In the genomic region with DNA sequence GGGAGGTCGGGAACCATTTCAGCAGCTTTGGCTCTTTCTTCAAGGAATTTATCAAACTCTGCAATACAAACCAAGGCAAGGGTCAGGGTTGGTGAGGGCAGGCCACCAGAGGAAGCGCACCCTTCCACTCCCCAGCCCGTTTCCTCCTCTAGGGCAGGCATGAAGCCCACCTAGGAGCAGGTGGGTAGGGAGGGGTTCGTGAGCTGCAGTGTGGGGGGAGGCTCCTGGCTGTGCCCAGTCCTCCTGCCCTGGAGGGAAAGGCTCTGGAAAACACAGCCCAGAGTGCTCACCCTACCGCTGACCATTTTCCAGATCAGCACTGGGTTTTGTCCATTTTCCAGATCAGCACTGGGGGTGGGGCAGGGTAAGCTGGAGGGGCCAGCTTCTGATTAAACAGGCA, we compare ENCODE assay signal across 20 cellular contexts. TPM values are rescaled to one million over a fixed set of nuclear protein-coding genes. Genes with fewer than 3 reads are reported as not detected.
DNase-seq lines count a peak whose midpoint lies in the region; ATAC-seq and TF ChIP-seq lines count a peak whose summit lies in the region.
"Had no signal": no experiment of that assay in that cellular context is flagged by ENCODE, and none has a peak within 500 bp of the region (broad histone marks: within the 10 kb centered on the region; RNA-seq: fewer than 3 reads in every experiment).

No MANE protein-coding gene starts in this region.

- intact Hi-C loops in activated CD4-positive, alpha-beta T cell treated with anti-CD3 and anti-CD28 coated beads for 36 hours (cut with DNase I, micrococcal nuclease) = no loop called here
- intact Hi-C loops in activated CD4-positive, alpha-beta memory T cell treated with anti-CD3 and anti-CD28 coated beads for 36 hours (cut with micrococcal nuclease) = loop anchor here (2.0 kb wide), 1 partner anchor 55 kb away; no protein-coding TSS in a partner anchor

- no peak overlapping the region for H3K4me3 Mint-ChIP-seq in activated CD4-positive, alpha-beta T cell treated with anti-CD3 and anti-CD28 coated beads for 36 hours
- H3K4me3 Mint-ChIP-seq in activated CD4-positive, alpha-beta memory T cell treated with anti-CD3 and anti-CD28 coated beads for 36 hours = no peak overlapping the region
- H3K4me3 Mint-ChIP-seq in immature natural killer cell = peak overlapping the region in 3 of 5 donors; percentile 13 to 36 (median 13)
- H3K4me3 Mint-ChIP-seq: B cell; stimulated activated effector memory CD8-positive, alpha-beta T cell treated with anti-CD3 and anti-CD28 coated beads, Interleukin-12 subunit alpha, Interleukin-12 subunit beta, amount 100 ng/mL, for 72 hours had no signal

- WGBS in suprapubic skin = 71% methylated on average over 4 of the region's 5 CpGs

- no peaks in the 10 kb centered on the region for H3K27me3 Mint-ChIP-seq in activated CD4-positive, alpha-beta T cell treated with anti-CD3 and anti-CD28 coated beads for 36 hours
- H3K27me3 Mint-ChIP-seq in activated CD4-positive, alpha-beta memory T cell treated with anti-CD3 and anti-CD28 coated beads for 36 hours = no peaks in the 10 kb centered on the region
- H3K27me3 Mint-ChIP-seq in immature natural killer cell (ENCODE audit: low read depth in 3 of 3) = peaks cover 0 to 21% (median 15%) of the 10 kb centered on the region in 3 donors
- H3K27me3 Mint-ChIP-seq: B cell had no signal

- no peak for TF ChIP-seq CTCF in suprapubic skin (IDR thresholded peaks at IDR 0.05)

- no peak for ATAC-seq in activated CD4-positive, alpha-beta T cell treated with anti-CD3 and anti-CD28 coated beads for 36 hours
- ATAC-seq in GM21529 (IDR thresholded peaks at IDR 0.05; ENCODE audit: unreplicated experiment) (no peak), GM19467 (IDR thresholded peaks at IDR 0.05; ENCODE audit: unreplicated experiment) (no peak)
- ATAC-seq: left lobe of liver; stimulated activated effector memory CD8-positive, alpha-beta T cell treated with anti-CD3 and anti-CD28 coated beads, Interleukin-12 subunit alpha, Interleukin-12 subunit beta, amount 100 ng/mL, for 72 hours had no signal

- peaks cover 52% of the 10 kb centered on the region for H3K4me1 Mint-ChIP-seq in activated CD4-positive, alpha-beta T cell treated with anti-CD3 and anti-CD28 coated beads for 36 hours
- peaks cover 51% of the 10 kb centered on the region for H3K4me1 Mint-ChIP-seq in activated CD4-positive, alpha-beta memory T cell treated with anti-CD3 and anti-CD28 coated beads for 36 hours (ENCODE audit: low read depth)
- H3K4me1 Mint-ChIP-seq in immature natural killer cell = peaks cover 52 to 57% of the 10 kb centered on the region in 2 donors

- CTCF ChIA-PET in activated CD4-positive, alpha-beta T cell treated with anti-CD3 and anti-CD28 coated beads for 36 hours (lab: Charles Lee) = interaction anchor here (0.7 to 2.7 kb wide), 6 partner anchors 9 to 167 kb away, joined by 3 to 10 read pairs (median 4); no protein-coding TSS in a partner anchor
- CTCF ChIA-PET in activated CD4-positive, alpha-beta memory T cell treated with anti-CD3 and anti-CD28 coated beads for 36 hours (lab: Charles Lee) = interaction anchor here (1.2 to 2.7 kb wide), 4 partner anchors 11 to 36 kb away, joined by 4 to 15 read pairs (median 7); partner anchors contain the start of gene SREBF1

- peaks cover 44% of the 10 kb centered on the region for H3K4me1 ChIP-seq in suprapubic skin

- POLR2A ChIA-PET in activated CD4-positive, alpha-beta T cell treated with anti-CD3 and anti-CD28 coated beads for 36 hours (lab: Charles Lee) = interaction anchor here (0.7 to 3.4 kb wide), 2 partner anchors 9 to 12 kb away, joined by 3 to 25 read pairs; no protein-coding TSS in a partner anchor
- POLR2A ChIA-PET in activated CD4-positive, alpha-beta memory T cell treated with anti-CD3 and anti-CD28 coated beads for 36 hours (lab: Charles Lee) = interaction anchor here (3.4 to 6.2 kb wide), 2 partner anchors 12 to 28 kb away, joined by 11 to 110 read pairs; partner anchors contain the start of gene SREBF1

- no peaks in the 10 kb centered on the region for H3K9me3 Mint-ChIP-seq in activated CD4-positive, alpha-beta T cell treated with anti-CD3 and anti-CD28 coated beads for 36 hours (ENCODE audit: low read depth)
- no peaks in the 10 kb centered on the region for H3K9me3 Mint-ChIP-seq in activated CD4-positive, alpha-beta memory T cell treated with anti-CD3 and anti-CD28 coated beads for 36 hours
- no peaks in the 10 kb centered on the region for H3K9me3 Mint-ChIP-seq in immature natural killer cell
- H3K9me3 Mint-ChIP-seq: stimulated activated effector memory CD8-positive, alpha-beta T cell treated with anti-CD3 and anti-CD28 coated beads, Interleukin-12 subunit alpha, Interleukin-12 subunit beta, amount 100 ng/mL, for 72 hours had no signal

- no peak for TF ChIP-seq EP300 in suprapubic skin (IDR thresholded peaks at IDR 0.05)

- H3K27me3 ChIP-seq in suprapubic skin = no peaks in the 10 kb centered on the region
- H3K27me3 ChIP-seq: right lobe of liver had no signal

- peak overlapping the region; percentile 27 for H3K27ac Mint-ChIP-seq in activated CD4-positive, alpha-beta T cell treated with anti-CD3 and anti-CD28 coated beads for 36 hours
- H3K27ac Mint-ChIP-seq in activated CD4-positive, alpha-beta memory T cell treated with anti-CD3 and anti-CD28 coated beads for 36 hours = peak overlapping the region; percentile 42
- H3K27ac Mint-ChIP-seq in immature natural killer cell = peak overlapping the region in 3 of 6 donors; percentile 13 to 71 (median 37)
- H3K27ac Mint-ChIP-seq: B cell had no signal

- H3K27ac ChIP-seq in suprapubic skin = peak overlapping the region; percentile 84
- H3K27ac ChIP-seq: right lobe of liver, VCaP had no signal

- TF ChIP-seq POLR2A in suprapubic skin (IDR thresholded peaks at IDR 0.05) = no peak

- peaks cover 6% of the 10 kb centered on the region for H3K36me3 Mint-ChIP-seq in activated CD4-positive, alpha-beta T cell treated with anti-CD3 and anti-CD28 coated beads for 36 hours (ENCODE audit: low read depth)
- no peaks in the 10 kb centered on the region for H3K36me3 Mint-ChIP-seq in activated CD4-positive, alpha-beta memory T cell treated with anti-CD3 and anti-CD28 coated beads for 36 hours
- H3K36me3 Mint-ChIP-seq in immature natural killer cell = no peaks in the 10 kb centered on the region

- H3K36me3 ChIP-seq in suprapubic skin = peaks cover 29% of the 10 kb centered on the region
- H3K36me3 ChIP-seq: right lobe of liver had no signal

- no peak overlapping the region for H3K4me3 ChIP-seq in suprapubic skin
- H3K4me3 ChIP-seq: right lobe of liver had no signal

- DNase-seq in activated CD4-positive, alpha-beta T cell treated with anti-CD3 and anti-CD28 coated beads for 36 hours = no peak
- DNase-seq in activated CD4-positive, alpha-beta T cell treated with anti-CD3 and anti-CD28 coated beads, Interleukin-2, amount 50 U/mL, for 1 hour = no peak
- no peak for DNase-seq in activated CD4-positive, alpha-beta memory T cell treated with anti-CD3 and anti-CD28 coated beads for 36 hours
- no peak for DNase-seq in immature natural killer cell
- DNase-seq in suprapubic skin (ENCODE audit: low spot score in 2 of 2) = no peak
- no peak for DNase-seq in EL
- DNase-seq: aorta; effector memory CD4-positive, alpha-beta T cell; glutamatergic neuron; NCI-H1105; NCI-H2107; NCI-H526; occipital lobe; right lobe of liver had no signal

- H3K9me3 ChIP-seq in suprapubic skin = no peaks in the 10 kb centered on the region
- H3K9me3 ChIP-seq: right lobe of liver had no signal

RNA-seq across cellular contexts. Expression of gene SREBF1, which starts 10.9 kb away (rescaled TPM):
- 10 to 100 TPM; 87.6 to 97.2 TPM for total RNA-seq in activated CD4-positive, alpha-beta T cell treated with anti-CD3 and anti-CD28 coated beads for 36 hours
- total RNA-seq in activated CD4-positive, alpha-beta memory T cell treated with anti-CD3 and anti-CD28 coated beads for 36 hours = 100 to 1,000 TPM in 1 of 2 experiments, 10 to 100 TPM in 1; 93.7 to 106 TPM
- polyA plus RNA-seq in immature natural killer cell = 10 to 100 TPM in 1 of 3 donors, 1 to 10 TPM in 2; 2.9 to 13.4 (median 4.4) TPM
- 100 to 1,000 TPM in 2 of 4 donors, 10 to 100 TPM in 2; 78.1 to 124 (median 91.7) TPM for total RNA-seq in suprapubic skin

Comparison
In these comparisons a context has a peak if more than half of its experiments do, and no peak if none do; other contexts are left out.
1. H3K4me3 Mint-ChIP-seq: peak in immature natural killer cell (3 of 5); none in activated CD4-positive, alpha-beta T cell treated with anti-CD3 and anti-CD28 coated beads for 36 hours (single experiment) and activated CD4-positive, alpha-beta memory T cell treated with anti-CD3 and anti-CD28 coated beads for 36 hours (single experiment).